Comparison of ENCODE assay signal across 11 cellular contexts in the genomic region with DNA sequence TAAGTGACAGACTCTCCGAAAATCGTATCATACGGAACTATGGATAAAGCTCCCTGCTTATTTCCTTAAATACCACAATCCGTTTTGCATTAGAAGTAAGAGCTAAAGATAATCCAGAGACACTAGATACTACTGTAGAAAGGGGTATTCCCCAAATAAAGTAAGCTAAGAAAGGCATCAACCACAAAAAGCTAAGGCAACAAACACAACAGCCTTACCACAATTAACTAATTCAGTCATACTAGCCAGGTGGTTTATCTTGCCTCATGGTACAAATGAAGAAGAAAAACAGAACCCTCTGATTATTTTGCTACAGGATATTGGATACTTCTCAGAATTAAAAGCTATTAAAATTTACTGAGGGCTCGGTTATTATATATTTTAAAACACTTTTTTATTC. TPM values are rescaled to one million over a fixed set of nuclear protein-coding genes. Genes with fewer than 3 reads are reported as not detected.
A peak's percentile ranks its signal among the peaks of the same experiment; 100 is the strongest.
DNase-seq lines count a peak whose midpoint lies in the region; ATAC-seq, FAIRE-seq and TF ChIP-seq lines count a peak whose summit lies in the region.
"Had no signal": no experiment of that assay in that cellular context is flagged by ENCODE, and none has a peak within 500 bp of the region (broad histone marks: within the 10 kb centered on the region; RNA-seq: fewer than 3 reads in every experiment).

No MANE protein-coding gene starts in this region.

- TF ChIP-seq CTCF in foreskin fibroblast (IDR thresholded peaks at IDR 0.05; ENCODE audit: low read depth, low read length): no peak

- no peaks in the 10 kb centered on the region for H3K27me3 Mint-ChIP-seq in activated naive CD8-positive, alpha-beta T cell treated with anti-CD3 and anti-CD28 coated beads, Interleukin-2, amount 50 U/mL, for 24 hours

- peak overlapping the region; percentile 37 for H3K27ac Mint-ChIP-seq in activated naive CD8-positive, alpha-beta T cell treated with anti-CD3 and anti-CD28 coated beads, Interleukin-2, amount 50 U/mL, for 24 hours

- H3K4me3 ChIP-seq in foreskin fibroblast (ENCODE audit: low read depth in 1 of 2, low read length in 2 of 2): no peak overlapping the region
- H3K4me3 ChIP-seq: breast epithelium, hepatocyte had no signal

- peaks cover 81% of the 10 kb centered on the region for H3K4me1 Mint-ChIP-seq in activated naive CD8-positive, alpha-beta T cell treated with anti-CD3 and anti-CD28 coated beads, Interleukin-2, amount 50 U/mL, for 24 hours

- DNase-seq in GM18507 (ENCODE audit: extremely low spot score, insufficient read length, low read depth) (no peak), sciatic nerve (ENCODE audit: low spot score) (no peak), NCI-H1105 treated with DMSO at 0.1 percent for 48 hours (lab: John Stamatoyannopoulos, UW) (no peak), GM19238 (ENCODE audit: insufficient read length, low spot score) (no peak), foreskin fibroblast (no peak)
- DNase-seq in activated naive CD8-positive, alpha-beta T cell treated with anti-CD3 and anti-CD28 coated beads, Interleukin-2, amount 50 U/mL, for 24 hours: no peak

- intact Hi-C loops in sciatic nerve (cut with DNase I): no loop called here

- no peaks in the 10 kb centered on the region for H3K9me3 Mint-ChIP-seq in activated naive CD8-positive, alpha-beta T cell treated with anti-CD3 and anti-CD28 coated beads, Interleukin-2, amount 50 U/mL, for 24 hours

- peak; percentile 63 for ATAC-seq in GM21360 (IDR thresholded peaks at IDR 0.05; ENCODE audit: unreplicated experiment)
- ATAC-seq in HG03135 (IDR thresholded peaks at IDR 0.05; ENCODE audit: unreplicated experiment): peak; percentile 74
- ATAC-seq in activated naive CD8-positive, alpha-beta T cell treated with anti-CD3 and anti-CD28 coated beads, Interleukin-2, amount 50 U/mL, for 24 hours: peak; percentile 78
- ATAC-seq in sciatic nerve: no peak

- FAIRE-seq in GM18507 (lab: Jason Lieb, UNC): peak; percentile 82
- FAIRE-seq: G401.6 had no signal

- H3K4me3 Mint-ChIP-seq in activated naive CD8-positive, alpha-beta T cell treated with anti-CD3 and anti-CD28 coated beads, Interleukin-2, amount 50 U/mL, for 24 hours: no peak overlapping the region

- H3K36me3 Mint-ChIP-seq in activated naive CD8-positive, alpha-beta T cell treated with anti-CD3 and anti-CD28 coated beads, Interleukin-2, amount 50 U/mL, for 24 hours (ENCODE audit: low read depth): no peaks in the 10 kb centered on the region

RNA-seq across cellular contexts. Expression of gene ERP44, which starts 14.1 kb away (rescaled TPM):
- 15.9 TPM for total RNA-seq in sciatic nerve

RNA-seq across cellular contexts. Expression of gene INVS, which starts 14.3 kb away (rescaled TPM):
- 32.4 TPM for total RNA-seq in sciatic nerve
